Comparison of ENCODE assay signal across 1 cellular context in the genomic region with DNA sequence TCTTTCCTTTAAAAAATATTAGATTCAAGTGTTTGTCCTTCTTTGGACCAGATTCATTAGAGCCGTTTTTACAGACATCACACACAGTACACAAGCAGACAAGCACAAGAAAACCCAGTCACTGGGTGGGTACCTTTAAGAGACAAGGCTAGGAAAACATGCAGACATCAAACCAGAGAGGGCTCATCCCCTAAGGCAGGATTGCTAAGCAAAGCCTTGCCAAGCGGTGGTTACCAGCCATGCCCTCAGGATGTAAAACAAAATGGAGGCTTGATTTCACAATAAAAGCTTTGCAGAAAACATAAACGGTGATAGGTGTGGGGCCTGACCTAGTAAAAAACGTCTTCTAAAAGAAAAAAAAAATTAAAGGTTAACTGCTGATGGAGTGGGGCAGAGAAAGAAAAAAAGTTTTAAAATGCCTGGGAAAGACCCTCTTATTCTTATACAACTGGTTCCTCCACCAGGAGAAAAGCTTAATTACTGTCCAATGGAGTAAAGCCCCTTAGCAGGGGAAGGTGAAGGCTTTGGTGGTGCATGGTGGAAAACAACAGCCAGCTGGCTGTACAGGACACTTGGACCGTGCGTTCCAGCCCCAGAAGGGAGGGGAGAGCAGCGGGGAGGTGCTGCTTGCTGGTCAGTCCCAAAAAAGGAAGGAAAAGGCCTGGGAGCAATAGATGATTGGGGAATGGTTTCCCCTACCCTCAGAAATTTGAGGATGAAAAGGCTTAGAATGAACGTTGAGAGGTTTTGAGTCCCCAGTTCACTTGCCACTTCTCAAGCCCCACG.
TF ChIP-seq lines count a peak whose summit lies in the region.

No MANE protein-coding gene starts in this region.

TF ChIP-seq in H1, 55 proteins besides CTCF, POLR2A, EP300 and RAD21:
- TF ChIP-seq HDAC2 (IDR thresholded peaks at IDR 0.05; ENCODE audit: borderline replicate concordance in 1 of 2, low read depth in 2 of 2, low read length in 2 of 2), result no peak
- no peak for TF ChIP-seq SIRT6 (IDR thresholded peaks at IDR 0.05; ENCODE audit: low read length)
- no peak for TF ChIP-seq RNF2 (IDR thresholded peaks at IDR 0.05; ENCODE audit: borderline replicate concordance, low read depth, low read length, missing control alignments, poor library complexity, severe bottlenecking)
- no peak for TF ChIP-seq KDM4A (IDR thresholded peaks at IDR 0.05; ENCODE audit: low read depth, low read length, severe bottlenecking)
- TF ChIP-seq JUN (IDR thresholded peaks at IDR 0.05; ENCODE audit: low read depth, low read length), result no peak
- no peak for TF ChIP-seq PHF8 (conservative IDR thresholded peaks at IDR 0.05; ENCODE audit: low read depth, low read length)
- TF ChIP-seq SUZ12 (IDR thresholded peaks at IDR 0.05; ENCODE audit: low read length), result no peak
- no peak for TF ChIP-seq CEBPB (IDR thresholded peaks at IDR 0.05; ENCODE audit: low read depth, low read length)
- no peak for TF ChIP-seq GTF2F1 (IDR thresholded peaks at IDR 0.05; ENCODE audit: borderline replicate concordance, low read depth, low read length)
- TF ChIP-seq CBX5 (IDR thresholded peaks at IDR 0.05; ENCODE audit: low read depth, low read length), result no peak
TF ChIP-seq in H1: peak in this region for 0.
